In the genomic region with DNA sequence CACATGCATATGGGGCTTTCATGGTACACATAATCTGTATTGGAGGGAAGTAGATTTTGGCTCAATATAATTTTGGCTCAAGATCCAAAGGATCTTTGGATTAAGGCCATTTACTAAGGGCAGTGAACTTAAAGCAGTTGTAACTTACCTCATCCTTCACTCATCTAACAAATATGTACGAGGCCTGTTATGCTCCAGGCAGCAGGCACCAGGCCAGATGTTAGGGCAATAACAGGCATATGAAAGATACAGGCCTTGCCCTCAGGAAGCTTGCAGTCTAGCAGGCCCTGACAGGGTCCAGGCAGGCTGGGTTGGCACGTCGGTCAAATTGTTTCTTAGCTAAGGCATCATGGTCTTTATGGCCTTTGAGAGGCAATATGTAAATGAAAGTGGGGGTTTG, we compare ENCODE assay signal across 13 cellular contexts. TPM values are rescaled to one million over a fixed set of nuclear protein-coding genes. Genes with fewer than 3 reads are reported as not detected.
DNase-seq lines count a peak whose midpoint lies in the region; ATAC-seq, FAIRE-seq and TF ChIP-seq lines count a peak whose summit lies in the region.
"Had no signal": no experiment of that assay in that cellular context is flagged by ENCODE, and none has a peak within 500 bp of the region (broad histone marks: within the 10 kb centered on the region; RNA-seq: fewer than 3 reads in every experiment).

No MANE protein-coding gene starts in this region.

- no peak overlapping the region for H3K4me2 ChIP-seq in H1 (ENCODE audit: insufficient read depth in 1 of 2, low read depth in 2 of 2, low read length in 2 of 2)

- H3K23me2 ChIP-seq in H1 (ENCODE audit: low read depth, low read length) = no peaks in the 10 kb centered on the region

- H3K56ac ChIP-seq in H1 (replicated peaks; ENCODE audit: insufficient read length, low read depth, low read length) = no peak overlapping the region

- no peak overlapping the region for H2AFZ ChIP-seq in H1 (ENCODE audit: low read length)

- POLR2A ChIA-PET in H1 (lab: Charles Lee; ENCODE audit: partially characterized antibody) = interaction anchor here (1.4 kb wide), 1 partner anchor 13 kb away, joined by 3 read pairs; no protein-coding TSS in a partner anchor

- H2BK5ac ChIP-seq in H1 (ENCODE audit: low read depth, low read length) = no peak overlapping the region

- no peaks in the 10 kb centered on the region for H4K20me1 ChIP-seq in H1 (replicated peaks in 1 of 2; ENCODE audit: control insufficient read depth in 1 of 2, insufficient read depth in 2 of 2, low read length in 2 of 2)

- H3K36me3 ChIP-seq in H1 (ENCODE audit: control insufficient read depth in 2 of 4, insufficient read depth in 4 of 4, low read length in 3 of 4) (no peaks in the 10 kb centered on the region), mucosa of rectum (ENCODE audit: control insufficient read depth in 2 of 2, insufficient read depth in 2 of 2, low read length in 2 of 2) (no peaks in the 10 kb centered on the region)
- H3K36me3 ChIP-seq: HAP-1, SJSA1, thoracic aorta had no signal

- CTCF ChIA-PET in H1 (lab: Charles Lee; ENCODE audit: partially characterized antibody) = interaction anchor here (0.6 to 2.0 kb wide), 4 partner anchors 8 to 351 kb away, joined by 3 to 4 read pairs (median 3); no protein-coding TSS in a partner anchor

- peaks cover 0 to 3% of the 10 kb centered on the region in 2 experiments; a peak in 2 of 4 replicates for H3K79me2 ChIP-seq in H1 (ENCODE audit: control insufficient read depth in 1 of 2, insufficient read depth in 2 of 2, low read length in 2 of 2)

- peak overlapping the region; percentile 49; the same call in 1 of the 2 replicates for H3K27ac ChIP-seq in 22Rv1
- H3K27ac ChIP-seq in H1 (ENCODE audit: low read depth, low read length) = no peak overlapping the region
- peak overlapping the region; percentile 82 for H3K27ac ChIP-seq in mucosa of rectum (ENCODE audit: low read depth in 2 of 2, low read length in 2 of 2)
- H3K27ac ChIP-seq: SJSA1, thoracic aorta had no signal

- H2BK15ac ChIP-seq in H1 (ENCODE audit: low read length) = no peak overlapping the region; the same call in 1 of the 2 replicates

- no peak overlapping the region for H2AK5ac ChIP-seq in H1 (ENCODE audit: low read depth, low read length)

- H3K23ac ChIP-seq in H1 (ENCODE audit: insufficient read length) = no peak overlapping the region

- H3K9ac ChIP-seq in H1 (replicated peaks in 1 of 4; ENCODE audit: extremely low read depth in 1 of 4, low read depth in 3 of 4, low read length in 3 of 4) (no peak overlapping the region), mucosa of rectum (ENCODE audit: low read depth in 1 of 2, low read length in 2 of 2) (no peak overlapping the region)

- TF ChIP-seq EP300 in H1 (IDR thresholded peaks at IDR 0.05; ENCODE audit: borderline replicate concordance in 1 of 2, low read depth in 2 of 2, low read length in 2 of 2) = no peak

- WGBS in H1 (ENCODE audit: extremely low coverage in 1 of 2, insufficient coverage in 1 of 2, insufficient read length in 1 of 2, insufficient replicate concordance in 2 of 2, low coverage in 1 of 2, low lambda C conversion rate in 2 of 2, missing lambda C conversion rate in 1 of 2), 2 experiments = 95% methylated on average over 3 of the region's 3 CpGs; no CpG with 5 or more reads in 1 of the 2 experiments

- no peak overlapping the region for H3K18ac ChIP-seq in H1 (ENCODE audit: extremely low read depth, low read length)

- TF ChIP-seq POLR2A in H1 (IDR thresholded peaks at IDR 0.05; ENCODE audit: control extremely low read depth in 1 of 2, low read depth in 2 of 2, low read length in 2 of 2) = no peak

- peak; percentile 64 for DNase-seq in M059J (ENCODE audit: low read depth)
- DNase-seq in H1 (ENCODE audit: low read depth in 1 of 2, low spot score in 2 of 2) = no peak
- no peak for DNase-seq in NCI-H2029 (lab: John Stamatoyannopoulos, UW)
- DNase-seq in COLO668 (lab: John Stamatoyannopoulos, UW; ENCODE audit: unreplicated experiment) = no peak
- no peak for DNase-seq in NCI-H1417 (lab: John Stamatoyannopoulos, UW)
- DNase-seq: activated CD4-positive, CD25-positive, alpha-beta regulatory T cell; anterior cingulate cortex had no signal

- no peak for TF ChIP-seq CTCF in 22Rv1 (IDR thresholded peaks at IDR 0.05)
- TF ChIP-seq CTCF in H1 (IDR thresholded peaks at IDR 0.05; ENCODE audit: control extremely low read depth in 1 of 3, insufficient read depth in 1 of 3, low read depth in 1 of 3, low read length in 3 of 3) = no peak

- H2BK120ac ChIP-seq in H1 (replicated peaks; ENCODE audit: low read depth, low read length) = no peak overlapping the region

- H3K4me1 ChIP-seq in H1 (replicated peaks in 1 of 4; ENCODE audit: control insufficient read depth in 3 of 4, insufficient read depth in 4 of 4, low read length in 3 of 4) = peaks cover 0 to under 1% (median under 1%) of the 10 kb centered on the region in 4 experiments; a peak in 2 of 7 replicates
- peaks cover 6 to 16% of the 10 kb centered on the region in 2 donors for H3K4me1 ChIP-seq in mucosa of rectum (ENCODE audit: control insufficient read depth in 2 of 2, insufficient read depth in 2 of 2, low read length in 2 of 2)

- no peaks in the 10 kb centered on the region for H3K9me3 ChIP-seq in H1 (ENCODE audit: insufficient read depth in 2 of 2, low read depth in 1 of 2, low read length in 1 of 2)
- no peaks in the 10 kb centered on the region for H3K9me3 ChIP-seq in mucosa of rectum (ENCODE audit: control insufficient read depth in 2 of 2, low read length in 2 of 2)
- H3K9me3 ChIP-seq: HAP-1, SJSA1, thoracic aorta had no signal

- no peak overlapping the region for H4K8ac ChIP-seq in H1 (ENCODE audit: extremely low read depth, insufficient read depth, low read length)

- no peak for TF ChIP-seq RAD21 in H1 (IDR thresholded peaks at IDR 0.05 in 1 of 2, conservative IDR thresholded peaks at IDR 0.05 in 1 of 2; ENCODE audit: low read depth in 2 of 2, low read length in 2 of 2)

- H3K79me1 ChIP-seq in H1 (ENCODE audit: low read depth, low read length) = no peaks in the 10 kb centered on the region

- H2BK20ac ChIP-seq in H1 (ENCODE audit: low read length) = no peak overlapping the region

- H4K5ac ChIP-seq in H1 (ENCODE audit: insufficient read length, low read depth, low read length) = no peak overlapping the region

- H3K14ac ChIP-seq in H1 (ENCODE audit: insufficient read length) = no peak overlapping the region

- peak overlapping the region; percentile 7 for H3K4ac ChIP-seq in H1 (replicated peaks; ENCODE audit: insufficient read length, low read depth, low read length)

- ATAC-seq in GM18909 (IDR thresholded peaks at IDR 0.05; ENCODE audit: poor library complexity, unreplicated experiment) = no peak

- no peak overlapping the region for H2BK12ac ChIP-seq in H1 (ENCODE audit: low read depth, low read length)

- no peak overlapping the region for H4K91ac ChIP-seq in H1 (replicated peaks; ENCODE audit: insufficient read length, low read length)

- H3K4me3 ChIP-seq in H1 (ENCODE audit: extremely low read depth in 1 of 4, insufficient read depth in 2 of 4, low read depth in 3 of 4, low read length in 4 of 4) = no peak overlapping the region
- no peak overlapping the region for H3K4me3 ChIP-seq in mucosa of rectum (ENCODE audit: low read length in 2 of 2)
- H3K4me3 ChIP-seq: HAP-1, SJSA1, thoracic aorta had no signal

- FAIRE-seq in H1 (lab: Jason Lieb, UNC) = no peak

- H3K27me3 ChIP-seq in H1 (replicated peaks in 1 of 4; ENCODE audit: control insufficient read depth in 3 of 4, extremely low read depth in 1 of 4, insufficient read depth in 3 of 4, low read length in 3 of 4) (no peaks in the 10 kb centered on the region), mucosa of rectum (ENCODE audit: control insufficient read depth in 2 of 2, insufficient read depth in 2 of 2, low read length in 2 of 2) (no peaks in the 10 kb centered on the region)
- H3K27me3 ChIP-seq: SJSA1 had no signal

TF ChIP-seq in H1, 55 proteins besides CTCF, POLR2A, EP300 and RAD21 (continues in another document):
- TF ChIP-seq CBX5 (IDR thresholded peaks at IDR 0.05; ENCODE audit: low read depth, low read length) (no peak), CTBP2 (IDR thresholded peaks at IDR 0.05; ENCODE audit: borderline replicate concordance, insufficient read depth, insufficient read length, low read length) (no peak), SIX5 (IDR thresholded peaks at IDR 0.05; ENCODE audit: low read depth, low read length) (no peak), SP2 (IDR thresholded peaks at IDR 0.05; ENCODE audit: low read length) (no peak), HDAC2 (IDR thresholded peaks at IDR 0.05; ENCODE audit: borderline replicate concordance in 1 of 2, low read depth in 2 of 2, low read length in 2 of 2) (no peak), YY1 (IDR thresholded peaks at IDR 0.05; ENCODE audit: low read depth, low read length) (no peak), RFX5 (IDR thresholded peaks at IDR 0.05; ENCODE audit: borderline replicate concordance, low read depth, low read length) (no peak), TCF12 (IDR thresholded peaks at IDR 0.05; ENCODE audit: low read depth, low read length) (no peak), CEBPB (IDR thresholded peaks at IDR 0.05; ENCODE audit: low read depth, low read length) (no peak), TEAD4 (IDR thresholded peaks at IDR 0.05; ENCODE audit: low read depth, low read length) (no peak), MAFK (IDR thresholded peaks at IDR 0.05; ENCODE audit: low read depth, low read length) (no peak), SUZ12 (IDR thresholded peaks at IDR 0.05; ENCODE audit: low read length) (no peak), CREB1 (IDR thresholded peaks at IDR 0.05) (no peak), KDM5A (IDR thresholded peaks at IDR 0.05; ENCODE audit: low read length) (no peak), BRCA1 (IDR thresholded peaks at IDR 0.05; ENCODE audit: low read depth, low read length) (no peak), FOSL1 (IDR thresholded peaks at IDR 0.05; ENCODE audit: insufficient read depth, low read depth, low read length) (no peak)

RNA-seq across cellular contexts. Expression of a gene that starts 44.6 kb away (rescaled TPM):
- total RNA-seq in M059J (2014; rRNA removed; shearing (Covaris generic)) = 7.5 and 9.9 TPM in 2 replicates
- 3.3 and 3.5 TPM in 2 replicates for total RNA-seq in H1 (2021; fragmentation: NEBNext Ultra II Directional; extraction: Animal tissue kit (Norgen Biotek cat#: 25700))
- 3.3 and 4.1 TPM in 2 replicates for polyA plus RNA-seq in H1 (2011; rRNA removed)
- 4.0 TPM for polyA plus RNA-seq in H1 (2011; cell fraction: cytosol; rRNA removed)
- polyA plus RNA-seq in H1 (2011; cell fraction: nucleus; rRNA removed) = 16.5 TPM
- polyA plus RNA-seq in H1 (2012, experiment 1 of 2) = 3.5 to 4.5 TPM (median 3.9 TPM) in 4 replicates
- 2.9 TPM for polyA plus RNA-seq in H1 (2012, experiment 2 of 2)
- polyA plus RNA-seq in H1 (2013, experiment 1 of 2) = 2.2 TPM
- 1.8 TPM for polyA plus RNA-seq in H1 (2013, experiment 2 of 2)
- polyA minus RNA-seq in H1 (2011; rRNA and poly(A)+ RNA removed) = 9.4 and 9.6 TPM in 2 replicates
- 6.2 TPM for polyA minus RNA-seq in H1 (2011; cell fraction: cytosol; rRNA and poly(A)+ RNA removed)
- 4.6 TPM for polyA minus RNA-seq in H1 (2011; cell fraction: nucleus; rRNA and poly(A)+ RNA removed)
